ENCODE assay signal across 15 cellular contexts in the genomic region with DNA sequence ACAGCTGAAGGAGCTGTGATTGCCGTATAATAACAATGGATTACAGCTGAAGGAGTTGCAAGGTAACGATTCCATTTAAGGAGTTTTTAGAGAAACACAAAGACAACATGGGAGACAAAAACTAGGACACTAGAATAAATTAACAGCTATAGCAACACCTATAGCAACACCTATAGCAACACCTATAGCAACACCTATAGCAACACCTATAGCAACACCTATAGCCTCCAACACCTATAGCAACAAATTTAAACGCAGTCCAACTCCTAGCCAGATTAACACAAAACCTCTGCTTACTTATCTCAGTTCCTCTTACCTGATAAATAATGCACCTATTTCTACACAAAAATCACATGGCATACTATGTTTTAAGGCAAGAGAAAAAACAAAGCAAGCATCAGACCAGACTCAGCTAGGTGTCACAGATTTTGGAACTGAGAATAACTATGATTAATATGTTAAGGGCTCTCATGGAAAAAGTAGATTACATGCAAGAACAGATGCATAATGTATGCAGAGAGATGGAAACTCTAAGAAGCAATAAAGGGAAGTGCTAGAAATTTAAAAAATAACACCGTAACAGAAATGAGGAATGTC.
"Had no signal": no experiment of that assay in that cellular context is flagged by ENCODE, and none has a peak within 500 bp of the region (broad histone marks: within the 10 kb centered on the region; RNA-seq: fewer than 3 reads in every experiment).

No MANE protein-coding gene starts in this region.

- H3K27ac Mint-ChIP-seq: activated CD4-positive, alpha-beta T cell treated with anti-CD3 and anti-CD28 coated beads, Interleukin-2, amount 10 ng/mL, durations not matched to agents 24 days and 14 days; activated naive CD8-positive, alpha-beta T cell treated with anti-CD3 and anti-CD28 coated beads, Interleukin-2, amount 10 ng/mL, durations not matched to agents 7 days and 5 days; nephron progenitor cell had no signal

- H3K9me3 Mint-ChIP-seq: activated CD4-positive, alpha-beta T cell treated with anti-CD3 and anti-CD28 coated beads, Interleukin-2, amount 10 ng/mL, durations not matched to agents 24 days and 14 days; activated naive CD8-positive, alpha-beta T cell treated with anti-CD3 and anti-CD28 coated beads, Interleukin-2, amount 10 ng/mL, durations not matched to agents 7 days and 5 days; nephron progenitor cell had no signal

- DNase-seq: activated CD4-positive, alpha-beta T cell treated with anti-CD3 and anti-CD28 coated beads, Interleukin-2, amount 10 ng/mL, durations not matched to agents 24 days and 14 days; activated gamma-delta T cell; activated naive CD8-positive, alpha-beta T cell treated with anti-CD3 and anti-CD28 coated beads, Interleukin-2, amount 10 ng/mL, durations not matched to agents 7 days and 5 days; aorta; left colon; mucosa of descending colon; nephron progenitor cell; sigmoid colon; stimulated activated CD4-positive, alpha-beta T cell treated with anti-CD3 and anti-CD28 coated beads, Interleukin-2, amount 100 ng/mL, for 24 hours; stimulated activated naive CD8-positive, alpha-beta T cell treated with anti-CD3 and anti-CD28 coated beads, Interleukin-15, Interleukin-2, amounts not matched to agents 100 U/mL and 50 U/mL, for 24 hours; T-helper 9 cell; upper lobe of left lung had no signal

- H3K9me3 ChIP-seq: breast epithelium, esophagus muscularis mucosa, mucosa of descending colon, sigmoid colon, suprapubic skin, upper lobe of left lung had no signal

- H3K4me1 Mint-ChIP-seq: nephron progenitor cell had no signal

- H3K27me3 Mint-ChIP-seq: activated CD4-positive, alpha-beta T cell treated with anti-CD3 and anti-CD28 coated beads, Interleukin-2, amount 10 ng/mL, durations not matched to agents 24 days and 14 days; activated naive CD8-positive, alpha-beta T cell treated with anti-CD3 and anti-CD28 coated beads, Interleukin-2, amount 10 ng/mL, durations not matched to agents 7 days and 5 days had no signal

- H3K4me3 Mint-ChIP-seq: activated CD4-positive, alpha-beta T cell treated with anti-CD3 and anti-CD28 coated beads, Interleukin-2, amount 10 ng/mL, durations not matched to agents 24 days and 14 days; activated naive CD8-positive, alpha-beta T cell treated with anti-CD3 and anti-CD28 coated beads, Interleukin-2, amount 10 ng/mL, durations not matched to agents 7 days and 5 days; nephron progenitor cell had no signal

- ATAC-seq: left colon; mucosa of descending colon; stimulated activated naive CD8-positive, alpha-beta T cell treated with anti-CD3 and anti-CD28 coated beads, Interleukin-15, Interleukin-2, amounts not matched to agents 100 U/mL and 50 U/mL, for 24 hours had no signal

- H3K36me3 Mint-ChIP-seq: activated naive CD8-positive, alpha-beta T cell treated with anti-CD3 and anti-CD28 coated beads, Interleukin-2, amount 10 ng/mL, durations not matched to agents 7 days and 5 days had no signal
